ENCODE assay signal across 9 cellular contexts in genomic region chr4:74056858-74057562, GRCh38. TPM values are rescaled to one million over a fixed set of nuclear protein-coding genes. Genes with fewer than 3 reads are reported as not detected.
DNase-seq lines count a peak whose midpoint lies in the region; ATAC-seq and TF ChIP-seq lines count a peak whose summit lies in the region.
"Had no signal": no experiment of that assay in that cellular context is flagged by ENCODE, and none has a peak within 500 bp of the region (broad histone marks: within the 10 kb centered on the region; RNA-seq: fewer than 3 reads in every experiment).

No MANE protein-coding gene starts in this region.

- CTCF ChIA-PET in AG04450 (lab: Charles Lee) = interaction anchor here (0.7 to 1.5 kb wide), 5 partner anchors 12 to 394 kb away, joined by 3 to 6 read pairs (median 3); partner anchors contain the start of gene CXCL3
- CTCF ChIA-PET in HEK293 (lab: Yijun Ruan, JAX) = interaction anchor here (0.7 to 1.2 kb wide), 3 partner anchors 46 to 78 kb away, joined by 3 to 6 read pairs (median 4); no protein-coding TSS in a partner anchor

- no peaks in the 10 kb centered on the region for H3K36me3 ChIP-seq in HEK293 (ENCODE audit: control insufficient read depth in 2 of 2, insufficient read depth in 1 of 2, low read length in 2 of 2)
- no peaks in the 10 kb centered on the region for H3K36me3 ChIP-seq in SJSA1
- H3K36me3 ChIP-seq in body of pancreas (replicated peaks in 1 of 2; ENCODE audit: insufficient read depth in 1 of 2, low read depth in 2 of 2) = no peaks in the 10 kb centered on the region

- ATAC-seq in body of pancreas = no peak

- POLR2A ChIA-PET in AG04450 (lab: Yijun Ruan, JAX) (interaction anchor here (1.0 to 1.6 kb wide), 2 partner anchors 42 to 53 kb away, joined by 4 read pairs; partner anchors contain the start of gene CXCL2), HEK293 (lab: Yijun Ruan, JAX) (no interaction called here)

- peak; percentile 26 for DNase-seq in AG04450 (ENCODE audit: low read depth, low spot score)
- DNase-seq in SJSA1 (ENCODE audit: low read depth in 1 of 2, low spot score in 2 of 2) = peak in 1 of 2 experiments; percentile 75
- peak; percentile 95 for DNase-seq in fibroblast of the aortic adventitia (ENCODE audit: low read depth)
- DNase-seq in head of caudate nucleus = no peak
- DNase-seq in activated T-cell treated with anti-CD3 and anti-CD28 coated beads, Interleukin-2, amount 50 U/mL, for 1 hour = no peak
- no peak for DNase-seq in NK-92 (lab: John Stamatoyannopoulos, UW; ENCODE audit: unreplicated experiment)
- no peak for DNase-seq in body of pancreas
- DNase-seq: T1000 had no signal

- H3K4me3 ChIP-seq in AG04450 (ENCODE audit: low read depth, low read length) (no peak overlapping the region), HEK293 (ENCODE audit: low read depth, low read length) (no peak overlapping the region), SJSA1 (no peak overlapping the region), fibroblast of the aortic adventitia (ENCODE audit: low read depth, low read length) (no peak overlapping the region), body of pancreas (no peak overlapping the region)

- H3K27me3 ChIP-seq in AG04450 (ENCODE audit: control insufficient read depth, insufficient read depth, low read length) (no peaks in the 10 kb centered on the region), SJSA1 (replicated peaks) (no peaks in the 10 kb centered on the region), body of pancreas (no peaks in the 10 kb centered on the region)

- H3K4me1 ChIP-seq in HEK293 (ENCODE audit: control insufficient read depth, insufficient read depth, low read length) = no peaks in the 10 kb centered on the region; the same call in 1 of the 2 replicates
- peaks cover 14% of the 10 kb centered on the region for H3K4me1 ChIP-seq in SJSA1 (replicated peaks)
- no peaks in the 10 kb centered on the region for H3K4me1 ChIP-seq in body of pancreas

- intact Hi-C loops in head of caudate nucleus (cut with DNase I) (no loop called here), body of pancreas (cut with DNase I) (no loop called here)

- no peak for TF ChIP-seq POLR2A in body of pancreas (IDR thresholded peaks at IDR 0.05)

- TF ChIP-seq CTCF in AG04450 (IDR thresholded peaks at IDR 0.05; ENCODE audit: low read depth, low read length) (no peak), HEK293 (tag by site-specific recombination; IDR thresholded peaks at IDR 0.05) (no peak), fibroblast of the aortic adventitia (IDR thresholded peaks at IDR 0.05; ENCODE audit: insufficient read depth, low read length) (no peak), body of pancreas (IDR thresholded peaks at IDR 0.05) (no peak)

- H3K9me3 ChIP-seq in AG04450 (ENCODE audit: control insufficient read depth, insufficient read depth, low read length) (no peaks in the 10 kb centered on the region), HEK293 (ENCODE audit: control insufficient read depth, insufficient read depth, low read depth, low read length) (no peaks in the 10 kb centered on the region), SJSA1 (replicated peaks) (no peaks in the 10 kb centered on the region), body of pancreas (no peaks in the 10 kb centered on the region)

- H3K27ac ChIP-seq in AG04450 (ENCODE audit: low read depth, low read length) (no peak overlapping the region), HEK293 (ENCODE audit: extremely low read depth, low read depth, low read length) (no peak overlapping the region), SJSA1 (peak overlapping the region; percentile 80), body of pancreas (no peak overlapping the region)

- WGBS in body of pancreas, 2 donors = 50 to 70% methylated on average over 4 of the region's 4 CpGs

TF ChIP-seq in HEK293, 187 proteins besides CTCF, POLR2A, EP300 and RAD21 (continues in another document):
- TF ChIP-seq ZNF138 (tag by site-specific recombination; IDR thresholded peaks at IDR 0.05; ENCODE audit: borderline replicate concordance) (no peak), ZNF518A (tag by site-specific recombination; conservative IDR thresholded peaks at IDR 0.05; ENCODE audit: low read depth) (peak; percentile 52), ZFP41 (tag by site-specific recombination; IDR thresholded peaks at IDR 0.05; ENCODE audit: borderline replicate concordance) (no peak), ZNF366 (tag by site-specific recombination; conservative IDR thresholded peaks at IDR 0.05) (peak; percentile 62), ZNF335 (tag by site-specific recombination; conservative IDR thresholded peaks at IDR 0.05) (peak; percentile 16), ZNF837 (tag by site-specific recombination; IDR thresholded peaks at IDR 0.05) (no peak), ZNF664 (tag by site-specific recombination; IDR thresholded peaks at IDR 0.05) (0 out of 2 replicates have a peak, but pooled peaks have one; percentile 5), SP7 (tag by site-specific recombination; IDR thresholded peaks at IDR 0.05) (peak; percentile 64; the same call in 1 of the 2 replicates), ZBTB10 (tag by site-specific recombination; IDR thresholded peaks at IDR 0.05) (no peak), ZNF626 (tag by site-specific recombination; IDR thresholded peaks at IDR 0.05) (0 out of 2 replicates have a peak, but pooled peaks have one; percentile 46)

RNA-seq across cellular contexts. Expression of gene CXCL3, which starts 18.5 kb away (rescaled TPM):
- polyA plus RNA-seq in AG04450 (2011; rRNA removed) = 0.43 and 0.74 TPM in 2 replicates
- 0.39 and 0.46 TPM in 2 replicates for polyA minus RNA-seq in AG04450 (2011; rRNA and poly(A)+ RNA removed)
- 0.34 TPM in 1 of 2 replicates, not detected in the other for total RNA-seq in SJSA1 (2014; rRNA removed; shearing (Covaris generic))
- total RNA-seq in fibroblast of the aortic adventitia (ENCODE audit: low replicate concordance) = 0.09 TPM in 1 of 2 replicates, not detected in the other
- total RNA-seq in body of pancreas = 1 to 10 TPM in 1 of 2 donors, not detected in 1; 1.6 TPM

RNA-seq across cellular contexts. Expression of gene CXCL2, which starts 42.0 kb away (rescaled TPM):
- polyA plus RNA-seq in AG04450 (2011; rRNA removed) = 0.69 and 0.84 TPM in 2 replicates
- 0.55 and 1.3 TPM in 2 replicates for polyA minus RNA-seq in AG04450 (2011; rRNA and poly(A)+ RNA removed)
- 0.16 TPM in 1 of 2 replicates, not detected in the other for total RNA-seq in SJSA1 (2014; rRNA removed; shearing (Covaris generic))
- total RNA-seq in fibroblast of the aortic adventitia (ENCODE audit: low replicate concordance) (1.1 and 1.9 TPM in 2 replicates), body of pancreas (10 to 100 TPM; 27.4 to 39.4 TPM)

RNA-seq across cellular contexts. Expression of gene CXCL5, which starts 58.5 kb away (rescaled TPM):
- polyA plus RNA-seq in AG04450 (2011; rRNA removed) = 0.36 and 0.69 TPM in 2 replicates
- polyA minus RNA-seq in AG04450 (2011; rRNA and poly(A)+ RNA removed) = 0.22 TPM in 1 of 2 replicates, not detected in the other
- 0.47 TPM in 1 of 2 replicates, not detected in the other for total RNA-seq in SJSA1 (2014; rRNA removed; shearing (Covaris generic))
- total RNA-seq in fibroblast of the aortic adventitia (ENCODE audit: low replicate concordance) (0.36 and 2.2 TPM in 2 replicates), body of pancreas (not detected)

Comparison
In these comparisons a context has a peak if more than half of its experiments do, and no peak if none do; other contexts are left out.
1. DNase-seq: peak in AG04450 (single experiment) and fibroblast of the aortic adventitia (single experiment); none in head of caudate nucleus (0 of 42), activated T-cell treated with anti-CD3 and anti-CD28 coated beads, Interleukin-2, amount 50 U/mL, for 1 hour (single experiment), NK-92 (single experiment) and body of pancreas (0 of 4).